Comparison of ENCODE assay signal across 28 cellular contexts in genomic region chr2:75094405-75094804, GRCh38.
"Had no signal": no experiment of that assay in that cellular context is flagged by ENCODE, and none has a peak within 500 bp of the region (broad histone marks: within the 10 kb centered on the region; RNA-seq: fewer than 3 reads in every experiment).

No MANE protein-coding gene starts in this region.

- H3K36me3 ChIP-seq: colonic mucosa, esophagus squamous epithelium, gastrocnemius medialis, gastroesophageal sphincter, heart left ventricle, heart right ventricle had no signal

- H3K9me3 ChIP-seq: colonic mucosa, esophagus squamous epithelium, gastrocnemius medialis, gastroesophageal sphincter, heart left ventricle, heart right ventricle had no signal

- H3K4me3 ChIP-seq: colonic mucosa, coronary artery, dorsolateral prefrontal cortex, esophagus squamous epithelium, gastrocnemius medialis, gastroesophageal sphincter, heart left ventricle, heart right ventricle had no signal

- H3K4me3 Mint-ChIP-seq: dendritic cell treated with granulocyte-macrophage colony-stimulating factor and Interleukin-4, amounts not matched to agents 40 ng/mL and 50 ng/mL, for 4 days; effector memory CD8-positive, alpha-beta T cell; endodermal cell had no signal

- H3K27ac Mint-ChIP-seq: dendritic cell treated with granulocyte-macrophage colony-stimulating factor and Interleukin-4, amounts not matched to agents 40 ng/mL and 50 ng/mL, for 4 days; effector memory CD8-positive, alpha-beta T cell; endodermal cell had no signal

- DNase-seq: colonic mucosa; cortex of kidney; dermis blood vessel endothelial cell; dorsolateral prefrontal cortex; effector CD4-positive, alpha-beta T cell; effector CD8-positive, alpha-beta T cell; effector memory CD4-positive, alpha-beta T cell; effector memory CD8-positive, alpha-beta T cell; endodermal cell; erythroblast; esophagus squamous epithelium; foreskin fibroblast; foreskin keratinocyte; foreskin melanocyte; gastrocnemius medialis; glutamatergic neuron; head of caudate nucleus; heart left ventricle; heart right ventricle had no signal

- H3K9me3 Mint-ChIP-seq: dendritic cell treated with granulocyte-macrophage colony-stimulating factor and Interleukin-4, amounts not matched to agents 40 ng/mL and 50 ng/mL, for 4 days; effector memory CD8-positive, alpha-beta T cell; endodermal cell had no signal

- ATAC-seq: effector memory CD8-positive, alpha-beta T cell; esophagus mucosa; foreskin keratinocyte; gastrocnemius medialis; gastroesophageal sphincter; heart left ventricle; heart right ventricle had no signal

- H3K4me1 ChIP-seq: colonic mucosa, esophagus squamous epithelium, gastrocnemius medialis, gastroesophageal sphincter, heart left ventricle, heart right ventricle had no signal

- H3K27me3 ChIP-seq: colonic mucosa, esophagus squamous epithelium, gastrocnemius medialis, gastroesophageal sphincter, heart left ventricle, heart right ventricle had no signal

- FAIRE-seq: colon, endometrium, endothelial cell of umbilical vein, frontal cortex had no signal

- H3K27ac ChIP-seq: colonic mucosa, coronary artery, dorsolateral prefrontal cortex, epithelial cell of prostate, esophagus squamous epithelium, foreskin keratinocyte, gastrocnemius medialis, gastroesophageal sphincter, heart left ventricle, heart right ventricle had no signal
